Comparison of ENCODE assay signal across 8 cellular contexts in genomic region chr12:101697197-101697929, GRCh38. TPM values are rescaled to one million over a fixed set of nuclear protein-coding genes. Genes with fewer than 3 reads are reported as not detected.
DNase-seq lines count a peak whose midpoint lies in the region; ATAC-seq lines count a peak whose summit lies in the region.

Gene CHPT1 (plus strand): TSS chr12:101697640. CDS start chr12:101697862, 222 bp downstream.

- ATAC-seq in HG02938 (IDR thresholded peaks at IDR 0.05; ENCODE audit: unreplicated experiment) = peak; percentile 65
- ATAC-seq in left lobe of liver = peak; percentile 70

- peak; percentile 27 to 61 for DNase-seq in NOMO-1 (lab: John Stamatoyannopoulos, UW; ENCODE audit: unreplicated experiment in 2 of 2)
- DNase-seq in NOMO-1 treated with dmso at 0.1 percent for 144 hours (lab: John Stamatoyannopoulos, UW; ENCODE audit: unreplicated experiment) = no peak
- DNase-seq in NCI-H2171 treated with DMSO at 0.1 percent for 48 hours (lab: John Stamatoyannopoulos, UW) = peak; percentile 59
- peak; percentile 66 for DNase-seq in activated CD4-positive, CD25-positive, alpha-beta regulatory T cell treated with anti-CD3 and anti-CD28 coated beads, Interleukin-2, amount 50 U/mL, for 72 hours
- DNase-seq in cerebellum (ENCODE audit: low spot score) = peak; percentile 71
- DNase-seq in left lobe of liver (ENCODE audit: low spot score) = peak; percentile 89
- peak; percentile 44 to 49 for DNase-seq in stimulated activated CD4-positive, alpha-beta T cell treated with anti-CD3 and anti-CD28 coated beads, Interleukin-2, amount 100 ng/mL, for 48 hours

RNA-seq across cellular contexts. Expression of gene CHPT1, which starts in this region (rescaled TPM):
- total RNA-seq in cerebellum (27.0 TPM), left lobe of liver (78.3 TPM)
